In the genomic region with DNA sequence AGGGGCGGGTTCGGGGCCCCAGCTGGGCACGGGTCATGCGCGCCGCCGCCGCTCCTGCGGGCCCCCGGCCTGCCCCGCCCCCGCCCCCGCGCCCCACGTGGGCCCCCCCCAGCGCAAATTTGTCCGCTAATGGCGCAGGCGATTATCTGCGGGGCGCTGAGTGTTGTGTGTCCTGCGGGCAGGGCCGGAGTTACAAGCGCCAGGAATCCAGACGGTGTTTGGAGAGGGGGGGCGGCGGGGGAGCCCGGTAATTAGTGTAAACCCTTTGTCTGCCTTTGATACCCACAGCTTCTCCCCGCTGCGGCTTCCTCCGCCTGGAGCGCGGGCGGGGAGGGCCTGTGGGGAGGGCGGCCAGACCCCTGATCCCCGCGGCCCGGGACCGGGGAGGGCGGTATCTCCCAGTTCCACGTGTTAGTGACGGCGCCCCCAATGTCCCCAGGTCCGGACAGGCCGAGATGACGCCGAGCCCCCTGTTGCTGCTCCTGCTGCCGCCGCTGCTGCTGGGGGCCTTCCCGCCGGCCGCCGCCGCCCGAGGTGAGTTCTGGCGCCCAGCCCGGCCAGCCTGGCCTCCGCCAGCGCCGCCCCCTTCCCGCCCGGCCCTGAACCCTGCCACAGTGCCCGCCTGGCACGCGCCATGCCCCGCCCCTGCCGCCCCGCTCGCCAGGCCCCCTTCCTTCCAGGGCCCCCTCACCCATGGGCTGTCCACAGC, we compare ENCODE assay signal across 9 cellular contexts. TPM values are rescaled to one million over a fixed set of nuclear protein-coding genes. Genes with fewer than 3 reads are reported as not detected.
A peak's percentile ranks its signal among the peaks of the same experiment; 100 is the strongest.
DNase-seq lines count a peak whose midpoint lies in the region; ATAC-seq and TF ChIP-seq lines count a peak whose summit lies in the region.
"Had no signal": no experiment of that assay in that cellular context is flagged by ENCODE, and none has a peak within 500 bp of the region (broad histone marks: within the 10 kb centered on the region; RNA-seq: fewer than 3 reads in every experiment).

No MANE protein-coding gene starts in this region.

- DNase-seq in NCI-H2081 (lab: John Stamatoyannopoulos, UW) (peak; percentile 53 to 57), NCI-H2081 treated with DMSO at 0.1 percent for 48 hours (lab: John Stamatoyannopoulos, UW) (no peak), T-helper 2 cell (peak in 3 of 5 experiments; percentile 23 to 30 (median 28)), chondrocyte (ENCODE audit: low spot score) (no peak), upper lobe of left lung (peak; percentile 43 to 93), GM19240 (ENCODE audit: insufficient read length, low spot score) (no peak)
- no peak for DNase-seq in activated CD4-positive, CD25-positive, alpha-beta regulatory T cell (lab: John Stamatoyannopoulos, UW)

- peak overlapping the region; percentile 60 for H3K4me3 Mint-ChIP-seq in chondrocyte (ENCODE audit: unreplicated experiment)

- H3K9me3 ChIP-seq in mononuclear cell (ENCODE audit: low read depth, low read length), result no peaks in the 10 kb centered on the region
- H3K9me3 ChIP-seq in upper lobe of left lung, result no peaks in the 10 kb centered on the region

- H3K27me3 ChIP-seq in mononuclear cell (ENCODE audit: insufficient read depth, low read length) (peaks cover 15% of the 10 kb centered on the region), upper lobe of left lung (peaks cover 0 to 6% (median 2%) of the 10 kb centered on the region in 4 donors)

- H3K4me3 ChIP-seq in mononuclear cell (ENCODE audit: low read length) (peak overlapping the region; percentile 8), upper lobe of left lung (peak overlapping the region; percentile 47 to 80 (median 62))

- no peak for TF ChIP-seq POLR2A in upper lobe of left lung (IDR thresholded peaks at IDR 0.05)

- TF ChIP-seq CTCF in chondrocyte (IDR thresholded peaks at IDR 0.05) (no peak), upper lobe of left lung (IDR thresholded peaks at IDR 0.05) (no peak)

- no peak for ATAC-seq in upper lobe of left lung (ENCODE audit: low FRiP score in 2 of 2)

- peak overlapping the region in 1 of 4 donors; percentile 53 for H3K27ac ChIP-seq in upper lobe of left lung

- no peaks in the 10 kb centered on the region for H3K9me3 Mint-ChIP-seq in chondrocyte (ENCODE audit: low read depth)

- H3K36me3 Mint-ChIP-seq in chondrocyte (ENCODE audit: low read depth), result peaks cover 2% of the 10 kb centered on the region
- H3K36me3 Mint-ChIP-seq: brain had no signal

- TF ChIP-seq EP300 in upper lobe of left lung (IDR thresholded peaks at IDR 0.05), result no peak

- H3K4me1 Mint-ChIP-seq in chondrocyte (ENCODE audit: low read depth), result peaks cover 14% of the 10 kb centered on the region

- H3K27me3 Mint-ChIP-seq in chondrocyte (ENCODE audit: low read depth), result peaks cover 4% of the 10 kb centered on the region

- H3K4me1 ChIP-seq in mononuclear cell (ENCODE audit: insufficient read depth, low read length), result peaks cover 32% of the 10 kb centered on the region
- H3K4me1 ChIP-seq in upper lobe of left lung, result peaks cover 26 to 43% (median 30%) of the 10 kb centered on the region in 4 donors

- H3K36me3 ChIP-seq in upper lobe of left lung, result no peaks in the 10 kb centered on the region

- H3K27ac Mint-ChIP-seq in chondrocyte (ENCODE audit: unreplicated experiment), result no peak overlapping the region
- H3K27ac Mint-ChIP-seq: brain had no signal

- WGBS in upper lobe of left lung, 2 donors, result 0% methylated on average over 14 to 31 of the region's 69 CpGs

RNA-seq across cellular contexts. Expression of a gene that starts 0.8 kb away (rescaled TPM):
- total RNA-seq in chondrocyte (70.4 to 76.3 TPM (median 75.7 TPM) in 3 replicates), mononuclear cell (5.8 TPM), upper lobe of left lung (10 to 100 TPM; 21.0 to 32.4 (median 25.6) TPM)

RNA-seq across cellular contexts. Expression of a gene that starts 19.0 kb away (rescaled TPM):
- total RNA-seq in chondrocyte, result 0.72 to 1.6 TPM (median 0.75 TPM) in 3 replicates
- total RNA-seq in mononuclear cell, result 0.10 TPM
- total RNA-seq in upper lobe of left lung, result 1 to 10 TPM in 1 of 6 donors, under 1 TPM in 5; 0.39 to 2.1 (median 0.68) TPM

RNA-seq across cellular contexts. Expression of a gene that starts 25.3 kb away (rescaled TPM):
- total RNA-seq in chondrocyte (42.6 to 53.0 TPM (median 46.0 TPM) in 3 replicates), mononuclear cell (8.5 TPM), upper lobe of left lung (100 to 1,000 TPM in 1 of 6 donors, 10 to 100 TPM in 5; 13.5 to 152 (median 55.9) TPM)

RNA-seq across cellular contexts. Expression of a gene that starts 38.8 kb away (rescaled TPM):
- total RNA-seq in chondrocyte (15.4 to 18.6 TPM (median 17.2 TPM) in 3 replicates), mononuclear cell (10.8 TPM), upper lobe of left lung (10 to 100 TPM; 10.7 to 36.7 (median 17.5) TPM)

Comparison
In these comparisons a context has a peak if more than half of its experiments do, and no peak if none do; other contexts are left out.
1. DNase-seq: peak in NCI-H2081 (2 of 2), T-helper 2 cell (3 of 5) and upper lobe of left lung (2 of 2); none in NCI-H2081 treated with DMSO at 0.1 percent for 48 hours (single experiment), chondrocyte (single experiment), activated CD4-positive, CD25-positive, alpha-beta regulatory T cell (0 of 4) and GM19240 (single experiment).